ENCODE assay signal across 1 cellular context in genomic region chr12:106584104-106585064, GRCh38.
TF ChIP-seq lines count a peak whose summit lies in the region.

No MANE protein-coding gene starts in this region.

TF ChIP-seq in H1, 55 proteins besides CTCF, POLR2A, EP300 and RAD21:
- peak; percentile 77 for TF ChIP-seq RNF2 (IDR thresholded peaks at IDR 0.05; ENCODE audit: borderline replicate concordance, low read depth, low read length, missing control alignments, poor library complexity, severe bottlenecking)
- TF ChIP-seq CEBPB (IDR thresholded peaks at IDR 0.05; ENCODE audit: low read depth, low read length) = no peak
- peak; percentile 62; the same call in 1 of the 2 replicates for TF ChIP-seq SUZ12 (IDR thresholded peaks at IDR 0.05; ENCODE audit: low read length)
- 0 out of 2 replicates have a peak, but pooled peaks have one; percentile 0 for TF ChIP-seq SP4 (IDR thresholded peaks at IDR 0.05; ENCODE audit: low read length)
- no peak for TF ChIP-seq BRCA1 (IDR thresholded peaks at IDR 0.05; ENCODE audit: low read depth, low read length)
- TF ChIP-seq CHD2 (IDR thresholded peaks at IDR 0.05; ENCODE audit: low read length) = no peak
- peak; percentile 88; the same call in 1 of the 2 replicates for TF ChIP-seq CBX8 (IDR thresholded peaks at IDR 0.05; ENCODE audit: borderline replicate concordance, low read depth, low read length)
- TF ChIP-seq SRF (IDR thresholded peaks at IDR 0.05; ENCODE audit: low read depth, low read length) = no peak
- TF ChIP-seq GABPA (IDR thresholded peaks at IDR 0.05; ENCODE audit: borderline replicate concordance, insufficient read depth, low read length) = no peak
- peak; percentile 75 for TF ChIP-seq EZH2 (IDR thresholded peaks at IDR 0.05; ENCODE audit: low read depth, low read length, severe bottlenecking)
- no peak for TF ChIP-seq CTBP2 (IDR thresholded peaks at IDR 0.05; ENCODE audit: borderline replicate concordance, insufficient read depth, insufficient read length, low read length)
- no peak for TF ChIP-seq EGR1 (IDR thresholded peaks at IDR 0.05; ENCODE audit: borderline replicate concordance, low read depth, low read length)
